In the genomic region with DNA sequence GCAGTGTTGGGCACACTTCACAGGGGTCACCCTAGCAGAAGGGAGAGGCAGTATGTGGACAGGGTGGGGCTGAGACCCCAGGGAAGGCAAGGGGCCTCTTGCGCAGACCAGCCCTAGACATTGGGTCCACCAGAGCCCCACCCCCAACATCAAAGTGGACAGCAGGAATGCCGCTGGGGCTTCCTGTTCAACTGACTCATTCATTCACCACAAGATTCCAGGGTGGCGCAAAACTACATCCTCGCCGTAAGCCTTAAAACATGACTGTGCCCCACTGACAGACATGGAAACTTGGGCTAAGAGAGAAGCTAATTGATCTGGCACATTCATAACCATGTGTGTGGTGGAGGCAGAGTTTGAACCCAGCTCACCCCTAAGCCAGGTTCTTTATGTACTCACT, we compare ENCODE assay signal across 14 cellular contexts. TPM values are rescaled to one million over a fixed set of nuclear protein-coding genes. Genes with fewer than 3 reads are reported as not detected.
DNase-seq lines count a peak whose midpoint lies in the region; ATAC-seq, FAIRE-seq and TF ChIP-seq lines count a peak whose summit lies in the region.
"Had no signal": no experiment of that assay in that cellular context is flagged by ENCODE, and none has a peak within 500 bp of the region (broad histone marks: within the 10 kb centered on the region; RNA-seq: fewer than 3 reads in every experiment).

No MANE protein-coding gene starts in this region.

- H3K36me3 ChIP-seq in keratinocyte (ENCODE audit: control insufficient read depth in 2 of 2, extremely low read depth in 1 of 2, insufficient read depth in 2 of 2, low read length in 2 of 2) (peaks cover 56 to 64% of the 10 kb centered on the region in 2 experiments), left lung (no peaks in the 10 kb centered on the region), MM.1S (replicated peaks; ENCODE audit: insufficient read depth, low read length) (no peaks in the 10 kb centered on the region)
- H3K36me3 ChIP-seq: BLaER1 treated with 17β-estradiol and CSF1 and Interleukin-3, amounts not matched to agents 10 nM and 100 nM had no signal

- H3K4me3 Mint-ChIP-seq in type B pancreatic cell = no peak overlapping the region
- H3K4me3 Mint-ChIP-seq: activated T-cell treated with anti-CD3 and anti-CD28 coated beads, Interleukin-2, amount 50 U/mL, for 24 hours had no signal

- H3K9ac ChIP-seq in keratinocyte (ENCODE audit: control insufficient read depth, extremely low read depth, insufficient read depth, low read length) (no peak overlapping the region), MM.1S (ENCODE audit: low read length) (no peak overlapping the region)
- H3K9ac ChIP-seq: BLaER1 treated with 17β-estradiol and CSF1 and Interleukin-3, amounts not matched to agents 10 nM and 100 nM had no signal

- no peaks in the 10 kb centered on the region for H3F3A ChIP-seq in MM.1S (ENCODE audit: insufficient read depth, low read length)

- H3K27me3 ChIP-seq in keratinocyte (ENCODE audit: control insufficient read depth, extremely low read depth, insufficient read depth, low read length) = no peaks in the 10 kb centered on the region
- H3K27me3 ChIP-seq in left lung = peaks cover 0 to 31% of the 10 kb centered on the region in 2 donors
- H3K27me3 ChIP-seq in MM.1S (replicated peaks; ENCODE audit: insufficient read depth, low read length) = peaks cover 89% of the 10 kb centered on the region
- H3K27me3 ChIP-seq: BLaER1 treated with 17β-estradiol and CSF1 and Interleukin-3, amounts not matched to agents 10 nM and 100 nM; tibial nerve had no signal

- no peaks in the 10 kb centered on the region for H3K9me3 Mint-ChIP-seq in type B pancreatic cell
- H3K9me3 Mint-ChIP-seq: activated T-cell treated with anti-CD3 and anti-CD28 coated beads, Interleukin-2, amount 50 U/mL, for 24 hours had no signal

- H3K9me3 ChIP-seq in keratinocyte (ENCODE audit: control insufficient read depth, low read depth, low read length) (no peaks in the 10 kb centered on the region), left lung (no peaks in the 10 kb centered on the region), MM.1S (replicated peaks; ENCODE audit: insufficient read depth, low read length) (no peaks in the 10 kb centered on the region)
- H3K9me3 ChIP-seq: BLaER1 treated with 17β-estradiol and CSF1 and Interleukin-3, amounts not matched to agents 10 nM and 100 nM; tibial nerve had no signal

- no peak for ATAC-seq in left lung

- DNase-seq in ACHN = peak; percentile 90
- DNase-seq in HS-5 (ENCODE audit: low read depth) = peak; percentile 94
- peak; percentile 88 for DNase-seq in astrocyte of the cerebellum (ENCODE audit: low read depth)
- DNase-seq in keratinocyte (ENCODE audit: low read depth, low spot score) = no peak
- DNase-seq in type B pancreatic cell (ENCODE audit: extremely low spot score, unreplicated experiment) = no peak
- DNase-seq in left lung = no peak
- no peak for DNase-seq in SHP77 treated with DMSO at 0.1 percent for 48 hours (lab: John Stamatoyannopoulos, UW)
- DNase-seq in MM.1S = no peak
- DNase-seq: activated T-cell treated with anti-CD3 and anti-CD28 coated beads, Interleukin-2, amount 50 U/mL, for 24 hours; KBM-7; occipital lobe had no signal

- no peak overlapping the region for H3K27ac Mint-ChIP-seq in type B pancreatic cell
- H3K27ac Mint-ChIP-seq: activated T-cell treated with anti-CD3 and anti-CD28 coated beads, Interleukin-2, amount 50 U/mL, for 24 hours had no signal

- H4K20me1 ChIP-seq in keratinocyte (ENCODE audit: control insufficient read depth, extremely low read depth, insufficient read depth, low read length) (no peaks in the 10 kb centered on the region), MM.1S (ENCODE audit: insufficient read depth, low read length) (no peaks in the 10 kb centered on the region)
- H4K20me1 ChIP-seq: BLaER1 treated with 17β-estradiol and CSF1 and Interleukin-3, amounts not matched to agents 10 nM and 100 nM had no signal

- H3K4me2 ChIP-seq in keratinocyte (ENCODE audit: control insufficient read depth, extremely low read depth, insufficient read depth, low read depth, low read length) = peak overlapping the region; percentile 30
- H3K4me2 ChIP-seq in MM.1S (ENCODE audit: low read depth, low read length) = no peak overlapping the region

- TF ChIP-seq CTCF in astrocyte of the cerebellum (IDR thresholded peaks at IDR 0.05; ENCODE audit: low read depth, low read length, missing control alignments) (no peak), keratinocyte (optimal IDR thresholded peaks at IDR 0.05 in 1 of 3, IDR thresholded peaks at IDR 0.05 in 1 of 3, conservative IDR thresholded peaks at IDR 0.05 in 1 of 3; ENCODE audit: extremely low read depth in 1 of 3, insufficient read depth in 2 of 3, low read length in 3 of 3) (no peak), type B pancreatic cell (conservative IDR thresholded peaks at IDR 0.05) (no peak), left lung (IDR thresholded peaks at IDR 0.05) (no peak), MM.1S (IDR thresholded peaks at IDR 0.05; ENCODE audit: low read length) (no peak)

- no peaks in the 10 kb centered on the region for H3K36me3 Mint-ChIP-seq in type B pancreatic cell

- in situ Hi-C loops in ACHN (cut with HindIII; ENCODE audit: low pct_ligation_motif_present, low pct_unique_long_range_greater_than_20kb, low sequenced_read_pairs) (no loop called here), astrocyte of the cerebellum (cut with HindIII; ENCODE audit: low sequenced_read_pairs) (no loop called here)

- H3K4me3 ChIP-seq in astrocyte of the cerebellum (ENCODE audit: low read depth, low read length) (no peak overlapping the region), keratinocyte (ENCODE audit: control insufficient read depth in 2 of 3, extremely low read depth in 1 of 3, insufficient read depth in 2 of 3, low read depth in 1 of 3, low read length in 3 of 3) (no peak overlapping the region), left lung (no peak overlapping the region), MM.1S (ENCODE audit: low read length) (no peak overlapping the region)
- H3K4me3 ChIP-seq: BLaER1 treated with 17β-estradiol and CSF1 and Interleukin-3, amounts not matched to agents 10 nM and 100 nM; tibial nerve had no signal

- H3K4me1 ChIP-seq in keratinocyte (ENCODE audit: control insufficient read depth, extremely low read depth, insufficient read depth, low read length) = peaks cover 17% of the 10 kb centered on the region
- no peaks in the 10 kb centered on the region for H3K4me1 ChIP-seq in left lung
- H3K4me1 ChIP-seq in MM.1S (ENCODE audit: low read length) = no peaks in the 10 kb centered on the region

- H3K27ac ChIP-seq in keratinocyte (ENCODE audit: control insufficient read depth, insufficient read depth, low read length) = peak overlapping the region; percentile 35
- H3K27ac ChIP-seq in left lung = no peak overlapping the region
- no peak overlapping the region for H3K27ac ChIP-seq in MM.1S (ENCODE audit: low read length)

- no peaks in the 10 kb centered on the region for H3K9me1 ChIP-seq in keratinocyte (ENCODE audit: control insufficient read depth, extremely low read depth, insufficient read depth, low read length)

- H3K4me1 Mint-ChIP-seq in type B pancreatic cell (ENCODE audit: unreplicated experiment) = peaks cover 14% of the 10 kb centered on the region

- FAIRE-seq in keratinocyte (lab: Jason Lieb, UNC) = peak; percentile 97

- intact Hi-C loops in left lung (cut with DNase I) = no loop called here

- dilution Hi-C loops in keratinocyte (cut with MboI; ENCODE audit: extremely low pct_ligation_motif_present, low sequenced_read_pairs) = no loop called here

- H3K27me3 Mint-ChIP-seq in type B pancreatic cell = peaks cover 4% of the 10 kb centered on the region

- H2AFZ ChIP-seq in keratinocyte (ENCODE audit: control insufficient read depth, low read length) (no peak overlapping the region), MM.1S (ENCODE audit: low read length) (no peak overlapping the region)

- no peaks in the 10 kb centered on the region for H3K9me2 ChIP-seq in MM.1S (replicated peaks; ENCODE audit: insufficient read depth, low read length)

- H3K79me2 ChIP-seq in keratinocyte (ENCODE audit: control insufficient read depth, insufficient read depth, low read length) = no peaks in the 10 kb centered on the region
- H3K79me2 ChIP-seq in MM.1S (ENCODE audit: low read length) = no peaks in the 10 kb centered on the region

RNA-seq across cellular contexts. Expression of gene COL16A1, which starts 14.0 kb away (rescaled TPM):
- 31.2 to 75.5 TPM (median 43.4 TPM) in 3 replicates for polyA plus RNA-seq in keratinocyte
- polyA plus RNA-seq in keratinocyte (2011; ENCODE audit: low read depth) = 39.2 TPM
- polyA plus RNA-seq in keratinocyte (2011; cell fraction: cytosol; rRNA removed) = 5.4 and 11.0 TPM in 2 replicates
- 155 and 217 TPM in 2 replicates for polyA plus RNA-seq in keratinocyte (2011; cell fraction: nucleus; rRNA removed)
- 49.0 and 79.2 TPM in 2 replicates for polyA plus RNA-seq in keratinocyte (2012; ENCODE audit: low replicate concordance)
- 55.1 to 84.1 TPM (median 79.1 TPM) in 3 replicates for polyA minus RNA-seq in keratinocyte
- 33.4 TPM for polyA minus RNA-seq in keratinocyte (2011; cell fraction: cytosol; rRNA and poly(A)+ RNA removed)
- polyA minus RNA-seq in keratinocyte (2011; cell fraction: nucleus; rRNA and poly(A)+ RNA removed) = 157 and 192 TPM in 2 replicates
- total RNA-seq in type B pancreatic cell (ENCODE audit: low replicate concordance) = 4.6 and 53.5 TPM in 2 replicates
- total RNA-seq in left lung = 100 to 1,000 TPM in 1 of 2 donors, 10 to 100 TPM in 1; 64.8 to 116 TPM
- total RNA-seq: T-helper 2 cell treated with Interferon-gamma antibody and Interleukin-4, amounts not matched to agents 100 ng/mL and 5 ng/mL, for 36 hours had no signal

RNA-seq across cellular contexts. Expression of gene PEF1, which starts 45.1 kb away (rescaled TPM):
- polyA plus RNA-seq in keratinocyte = 72.2 to 107 TPM (median 90.1 TPM) in 3 replicates
- 33.3 TPM for polyA plus RNA-seq in keratinocyte (2011; ENCODE audit: low read depth)
- polyA plus RNA-seq in keratinocyte (2011; cell fraction: cytosol; rRNA removed) = 83.2 and 85.4 TPM in 2 replicates
- polyA plus RNA-seq in keratinocyte (2011; cell fraction: nucleus; rRNA removed) = 59.0 and 66.8 TPM in 2 replicates
- 67.9 and 68.1 TPM in 2 replicates for polyA plus RNA-seq in keratinocyte (2012; ENCODE audit: low replicate concordance)
- polyA minus RNA-seq in keratinocyte = 99.8 to 160 TPM (median 138 TPM) in 3 replicates
- 80.4 TPM for polyA minus RNA-seq in keratinocyte (2011; cell fraction: cytosol; rRNA and poly(A)+ RNA removed)
- polyA minus RNA-seq in keratinocyte (2011; cell fraction: nucleus; rRNA and poly(A)+ RNA removed) = 29.3 and 34.7 TPM in 2 replicates
- total RNA-seq in type B pancreatic cell (ENCODE audit: low replicate concordance) (45.2 and 48.3 TPM in 2 replicates), left lung (10 to 100 TPM; 70.3 to 75.8 TPM)

Comparison
In these comparisons a context has a peak if more than half of its experiments do, and no peak if none do; other contexts are left out.
1. DNase-seq: peak in ACHN (single experiment), HS-5 (single experiment) and astrocyte of the cerebellum (single experiment); none in keratinocyte (single experiment), type B pancreatic cell (single experiment), left lung (0 of 2), SHP77 treated with DMSO at 0.1 percent for 48 hours (single experiment) and MM.1S (single experiment).